ENCODE assay signal across 1 cellular context in the genomic region with DNA sequence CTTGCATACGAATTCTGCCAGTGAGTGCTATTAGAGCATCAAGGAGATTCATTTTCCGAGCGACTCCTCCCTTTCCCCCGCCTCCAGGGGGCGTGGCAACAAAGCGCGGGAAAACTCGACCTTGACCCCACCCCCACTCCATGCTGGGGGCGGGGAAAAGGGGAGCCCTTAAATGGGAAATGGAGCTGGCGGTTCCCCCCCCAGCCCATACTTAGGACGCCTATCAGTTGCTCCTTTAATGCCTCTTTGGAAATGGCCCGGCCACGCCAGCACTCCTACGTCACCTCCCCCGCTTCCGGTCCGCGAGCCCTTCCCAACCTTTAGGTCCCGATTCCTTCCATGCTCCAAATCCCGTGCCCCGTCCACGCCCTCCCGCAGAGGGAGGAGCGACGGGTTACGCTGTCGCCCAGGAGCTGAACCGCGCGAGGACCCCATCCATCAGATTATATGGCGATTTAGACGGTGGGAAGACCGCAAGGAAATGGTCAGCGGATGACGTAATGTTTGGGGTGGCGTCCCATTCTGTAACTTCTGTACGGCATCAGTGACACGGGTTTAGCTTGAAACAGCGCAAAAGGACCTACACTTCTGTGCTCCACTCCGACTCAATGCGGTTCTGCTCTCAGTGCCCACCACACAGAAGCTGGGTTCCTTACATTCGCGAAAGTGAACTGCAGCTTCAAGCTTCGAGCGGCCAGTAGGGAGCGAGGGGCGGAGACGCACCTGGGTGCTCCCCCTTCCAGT.
TF ChIP-seq lines count a peak whose summit lies in the region.

No MANE protein-coding gene starts in this region.

TF ChIP-seq in K562, 482 proteins besides CTCF, POLR2A, EP300 and RAD21 (continued from another document):
- TF ChIP-seq, protein P1, sequence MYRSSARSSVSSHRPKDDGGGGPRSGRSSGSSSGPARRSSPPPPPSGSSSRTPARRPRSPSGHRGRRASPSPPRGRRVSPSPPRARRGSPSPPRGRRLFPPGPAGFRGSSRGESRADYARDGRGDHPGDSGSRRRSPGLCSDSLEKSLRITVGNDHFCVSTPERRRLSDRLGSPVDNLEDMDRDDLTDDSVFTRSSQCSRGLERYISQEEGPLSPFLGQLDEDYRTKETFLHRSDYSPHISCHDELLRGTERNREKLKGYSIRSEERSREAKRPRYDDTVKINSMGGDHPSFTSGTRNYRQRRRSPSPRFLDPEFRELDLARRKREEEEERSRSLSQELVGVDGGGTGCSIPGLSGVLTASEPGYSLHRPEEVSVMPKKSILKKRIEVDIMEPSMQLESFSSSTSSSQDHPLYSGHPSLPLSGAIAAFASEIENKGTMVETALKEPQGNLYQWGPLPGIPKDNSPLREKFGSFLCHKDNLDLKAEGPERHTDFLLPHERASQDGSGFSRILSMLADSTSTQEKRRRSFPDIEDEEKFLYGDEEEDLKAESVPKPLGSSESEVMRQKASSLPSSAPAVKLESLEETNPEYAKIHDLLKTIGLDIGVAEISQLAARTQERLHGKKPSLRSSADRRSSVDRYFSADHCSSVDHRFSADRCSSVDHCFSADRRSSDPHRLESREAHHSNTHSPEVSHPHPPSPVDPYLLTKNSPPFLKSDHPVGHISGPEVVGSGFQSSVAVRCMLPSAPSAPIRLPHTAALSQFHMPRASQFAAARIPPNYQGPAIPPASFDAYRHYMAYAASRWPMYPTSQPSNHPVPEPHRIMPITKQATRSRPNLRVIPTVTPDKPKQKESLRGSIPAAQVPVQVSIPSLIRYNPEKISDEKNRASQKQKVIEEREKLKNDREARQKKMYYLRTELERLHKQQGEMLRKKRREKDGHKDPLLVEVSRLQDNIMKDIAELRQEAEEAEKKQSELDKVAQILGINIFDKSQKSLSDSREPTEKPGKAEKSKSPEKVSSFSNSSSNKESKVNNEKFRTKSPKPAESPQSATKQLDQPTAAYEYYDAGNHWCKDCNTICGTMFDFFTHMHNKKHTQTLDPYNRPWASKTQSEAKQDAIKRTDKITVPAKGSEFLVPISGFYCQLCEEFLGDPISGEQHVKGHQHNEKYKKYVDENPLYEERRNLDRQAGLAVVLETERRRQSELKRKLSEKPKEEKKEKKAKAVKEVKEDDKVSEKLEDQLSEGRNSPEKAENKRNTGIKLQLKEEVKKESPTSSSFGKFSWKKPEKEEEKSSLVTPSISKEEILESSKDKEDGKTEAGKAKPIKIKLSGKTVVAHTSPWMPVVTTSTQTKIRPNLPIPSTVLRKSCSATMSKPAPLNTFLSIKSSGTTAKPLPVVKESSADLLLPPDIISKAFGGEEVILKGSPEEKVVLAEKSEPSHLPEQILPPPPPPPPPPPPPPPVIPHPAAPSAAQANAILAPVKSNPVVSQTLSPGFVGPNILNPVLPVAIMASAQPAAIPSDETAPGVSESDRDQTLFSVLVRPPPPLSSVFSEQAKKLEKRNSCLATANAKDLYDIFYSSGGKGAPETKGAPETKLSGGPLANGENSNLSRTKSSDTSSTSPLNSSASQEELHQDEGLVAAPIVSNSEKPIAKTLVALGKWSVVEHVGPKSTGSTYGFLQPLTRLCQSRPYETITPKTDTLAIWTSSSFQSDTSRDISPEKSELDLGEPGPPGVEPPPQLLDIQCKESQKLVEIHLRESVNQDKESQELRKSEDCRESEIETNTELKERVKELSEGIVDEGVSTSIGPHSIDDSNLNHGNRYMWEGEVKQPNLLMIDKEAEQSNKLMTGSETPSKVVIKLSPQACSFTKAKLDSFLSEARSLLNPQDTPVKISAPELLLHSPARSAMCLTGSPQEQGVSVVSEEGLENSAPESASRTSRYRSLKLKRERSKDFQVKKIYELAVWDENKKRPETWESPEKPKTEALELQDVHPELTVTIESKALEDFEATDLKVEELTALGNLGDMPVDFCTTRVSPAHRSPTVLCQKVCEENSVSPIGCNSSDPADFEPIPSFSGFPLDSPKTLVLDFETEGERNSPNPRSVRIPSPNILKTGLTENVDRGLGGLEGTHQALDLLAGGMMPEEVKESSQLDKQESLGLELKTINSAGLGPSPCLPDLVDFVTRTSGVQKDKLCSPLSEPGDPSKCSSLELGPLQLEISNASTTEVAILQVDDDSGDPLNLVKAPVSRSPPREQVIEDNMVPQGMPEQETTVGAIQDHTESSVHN (IDR thresholded peaks at IDR 0.05; ENCODE audit: borderline replicate concordance in 1 of 2, low read depth in 1 of 2) = peak in 1 of 2 experiments; percentile 76; a peak in 2 of 4 replicates
- peak; percentile 88 for TF ChIP-seq JUNB (CRISPR knock-in tag; conservative IDR thresholded peaks at IDR 0.05)
- TF ChIP-seq ARNT (IDR thresholded peaks at IDR 0.05) = peak in 1 of 2 experiments; percentile 87; a peak in 1 of 4 replicates
- peak; percentile 32; the same call in 1 of the 2 replicates for TF ChIP-seq NR2C2 (CRISPR knock-in tag; IDR thresholded peaks at IDR 0.05)
- TF ChIP-seq NR2C2 (tag; IDR thresholded peaks at IDR 0.05) = peak; percentile 81
- peak; percentile 90 for TF ChIP-seq ETV5 (CRISPR knock-in tag; IDR thresholded peaks at IDR 0.05; ENCODE audit: low read depth)
- TF ChIP-seq, protein P2, sequence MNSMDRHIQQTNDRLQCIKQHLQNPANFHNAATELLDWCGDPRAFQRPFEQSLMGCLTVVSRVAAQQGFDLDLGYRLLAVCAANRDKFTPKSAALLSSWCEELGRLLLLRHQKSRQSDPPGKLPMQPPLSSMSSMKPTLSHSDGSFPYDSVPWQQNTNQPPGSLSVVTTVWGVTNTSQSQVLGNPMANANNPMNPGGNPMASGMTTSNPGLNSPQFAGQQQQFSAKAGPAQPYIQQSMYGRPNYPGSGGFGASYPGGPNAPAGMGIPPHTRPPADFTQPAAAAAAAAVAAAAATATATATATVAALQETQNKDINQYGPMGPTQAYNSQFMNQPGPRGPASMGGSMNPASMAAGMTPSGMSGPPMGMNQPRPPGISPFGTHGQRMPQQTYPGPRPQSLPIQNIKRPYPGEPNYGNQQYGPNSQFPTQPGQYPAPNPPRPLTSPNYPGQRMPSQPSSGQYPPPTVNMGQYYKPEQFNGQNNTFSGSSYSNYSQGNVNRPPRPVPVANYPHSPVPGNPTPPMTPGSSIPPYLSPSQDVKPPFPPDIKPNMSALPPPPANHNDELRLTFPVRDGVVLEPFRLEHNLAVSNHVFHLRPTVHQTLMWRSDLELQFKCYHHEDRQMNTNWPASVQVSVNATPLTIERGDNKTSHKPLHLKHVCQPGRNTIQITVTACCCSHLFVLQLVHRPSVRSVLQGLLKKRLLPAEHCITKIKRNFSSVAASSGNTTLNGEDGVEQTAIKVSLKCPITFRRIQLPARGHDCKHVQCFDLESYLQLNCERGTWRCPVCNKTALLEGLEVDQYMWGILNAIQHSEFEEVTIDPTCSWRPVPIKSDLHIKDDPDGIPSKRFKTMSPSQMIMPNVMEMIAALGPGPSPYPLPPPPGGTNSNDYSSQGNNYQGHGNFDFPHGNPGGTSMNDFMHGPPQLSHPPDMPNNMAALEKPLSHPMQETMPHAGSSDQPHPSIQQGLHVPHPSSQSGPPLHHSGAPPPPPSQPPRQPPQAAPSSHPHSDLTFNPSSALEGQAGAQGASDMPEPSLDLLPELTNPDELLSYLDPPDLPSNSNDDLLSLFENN (IDR thresholded peaks at IDR 0.05; ENCODE audit: low read depth in 2 of 2, low read length in 2 of 2) = 0 out of 4 replicates have a peak, but pooled peaks of 1 of the 2 experiments have one; percentile 18
